In genomic region chr15:25848769-25849430, GRCh38 we compare ENCODE assay signal across 9 cellular contexts. TPM values are rescaled to one million over a fixed set of nuclear protein-coding genes. Genes with fewer than 3 reads are reported as not detected.
DNase-seq lines count a peak whose midpoint lies in the region; ATAC-seq and TF ChIP-seq lines count a peak whose summit lies in the region.
"Had no signal": no experiment of that assay in that cellular context is flagged by ENCODE, and none has a peak within 500 bp of the region (broad histone marks: within the 10 kb centered on the region; RNA-seq: fewer than 3 reads in every experiment).

No MANE protein-coding gene starts in this region.

- H3K9me2 ChIP-seq in hepatocyte (replicated peaks; ENCODE audit: insufficient read depth), result no peaks in the 10 kb centered on the region

- no peaks in the 10 kb centered on the region for H3K36me3 Mint-ChIP-seq in stimulated activated memory B cell treated with anti-CD40 and anti-IgM and Interleukin-4, amounts not matched to agents 10 μg/mL and 1 μg/mL and 100 μg/mL, for 72 hours

- H3K27ac Mint-ChIP-seq in stimulated activated memory B cell treated with anti-CD40 and anti-IgM and Interleukin-4, amounts not matched to agents 10 μg/mL and 1 μg/mL and 100 μg/mL, for 72 hours, result peak overlapping the region; percentile 89

- TF ChIP-seq CTCF in WI38 (IDR thresholded peaks at IDR 0.05; ENCODE audit: low read depth, low read length) (no peak), hepatocyte (IDR thresholded peaks at IDR 0.05; ENCODE audit: poor library complexity) (no peak)

- H3K79me2 ChIP-seq in hepatocyte, result no peaks in the 10 kb centered on the region

- H3K27me3 ChIP-seq in hepatocyte (no peaks in the 10 kb centered on the region), SJCRH30 (no peaks in the 10 kb centered on the region)

- H3K9me3 ChIP-seq in hepatocyte (ENCODE audit: low read depth) (no peaks in the 10 kb centered on the region), SJCRH30 (replicated peaks) (no peaks in the 10 kb centered on the region)

- H3K36me3 ChIP-seq in hepatocyte (replicated peaks; ENCODE audit: insufficient read depth, low read depth) (no peaks in the 10 kb centered on the region), SJCRH30 (no peaks in the 10 kb centered on the region)

- peaks cover 18% of the 10 kb centered on the region for H3K27me3 Mint-ChIP-seq in stimulated activated memory B cell treated with anti-CD40 and anti-IgM and Interleukin-4, amounts not matched to agents 10 μg/mL and 1 μg/mL and 100 μg/mL, for 72 hours

- no peaks in the 10 kb centered on the region for H3K9me3 Mint-ChIP-seq in stimulated activated memory B cell treated with anti-CD40 and anti-IgM and Interleukin-4, amounts not matched to agents 10 μg/mL and 1 μg/mL and 100 μg/mL, for 72 hours

- H3K4me1 ChIP-seq in hepatocyte (ENCODE audit: insufficient read depth) (peaks cover 16% of the 10 kb centered on the region), SJCRH30 (no peaks in the 10 kb centered on the region; the same call in 1 of the 2 replicates)

- WGBS in hepatocyte (ENCODE audit: low lambda C conversion rate, missing lambda C conversion rate), result 40% methylated on average over 9 of the region's 9 CpGs

- H3K4me1 Mint-ChIP-seq in stimulated activated memory B cell treated with anti-CD40 and anti-IgM and Interleukin-4, amounts not matched to agents 10 μg/mL and 1 μg/mL and 100 μg/mL, for 72 hours, result peaks cover 76% of the 10 kb centered on the region

- H3K27ac ChIP-seq in hepatocyte (peak overlapping the region; percentile 81), SJCRH30 (no peak overlapping the region)

- ATAC-seq in stimulated activated memory B cell treated with anti-CD40 and anti-IgM and Interleukin-4, amounts not matched to agents 10 μg/mL and 1 μg/mL and 100 μg/mL, for 72 hours, result no peak
- ATAC-seq in HG03135 (IDR thresholded peaks at IDR 0.05; ENCODE audit: unreplicated experiment), result no peak

- H3K4me2 ChIP-seq in hepatocyte, result peak overlapping the region; percentile 84

- peak; percentile 47 for DNase-seq in activated CD4-positive, alpha-beta T cell treated with anti-CD3 and anti-CD28 coated beads for 48 hours
- DNase-seq in activated CD4-positive, alpha-beta T cell treated with anti-CD3 and anti-CD28 coated beads, Interleukin-2, amount 50 U/mL, for 1 hour, result no peak
- DNase-seq in hepatocyte (ENCODE audit: low spot score) (no peak), HuH-7 (ENCODE audit: low spot score) (no peak), SJCRH30 (no peak)
- DNase-seq: stimulated activated naive CD4-positive, alpha-beta T cell treated with Interleukin-2 at 50 U/mL for 16 hours had no signal

- H2AFZ ChIP-seq in hepatocyte, result no peak overlapping the region

- H4K20me1 ChIP-seq in hepatocyte (ENCODE audit: insufficient read depth, poor library complexity, severe bottlenecking), result no peaks in the 10 kb centered on the region

- peak overlapping the region; percentile 72 for H3K4me3 Mint-ChIP-seq in stimulated activated memory B cell treated with anti-CD40 and anti-IgM and Interleukin-4, amounts not matched to agents 10 μg/mL and 1 μg/mL and 100 μg/mL, for 72 hours

- H3K4me3 ChIP-seq in WI38 (ENCODE audit: low read depth, low read length) (peak overlapping the region; percentile 18), hepatocyte (no peak overlapping the region), SJCRH30 (no peak overlapping the region)

RNA-seq across cellular contexts. Expression of gene ATP10A, which starts 14.2 kb away (rescaled TPM):
- total RNA-seq in hepatocyte, result 0.77 and 1.4 TPM in 2 replicates
- polyA plus RNA-seq in hepatocyte, result 0.75 and 0.94 TPM in 2 replicates
- 1.5 and 1.7 TPM in 2 replicates for total RNA-seq in SJCRH30 (2014; rRNA removed; shearing (Covaris generic))
